Comparison of ENCODE assay signal across 8 cellular contexts in the genomic region with DNA sequence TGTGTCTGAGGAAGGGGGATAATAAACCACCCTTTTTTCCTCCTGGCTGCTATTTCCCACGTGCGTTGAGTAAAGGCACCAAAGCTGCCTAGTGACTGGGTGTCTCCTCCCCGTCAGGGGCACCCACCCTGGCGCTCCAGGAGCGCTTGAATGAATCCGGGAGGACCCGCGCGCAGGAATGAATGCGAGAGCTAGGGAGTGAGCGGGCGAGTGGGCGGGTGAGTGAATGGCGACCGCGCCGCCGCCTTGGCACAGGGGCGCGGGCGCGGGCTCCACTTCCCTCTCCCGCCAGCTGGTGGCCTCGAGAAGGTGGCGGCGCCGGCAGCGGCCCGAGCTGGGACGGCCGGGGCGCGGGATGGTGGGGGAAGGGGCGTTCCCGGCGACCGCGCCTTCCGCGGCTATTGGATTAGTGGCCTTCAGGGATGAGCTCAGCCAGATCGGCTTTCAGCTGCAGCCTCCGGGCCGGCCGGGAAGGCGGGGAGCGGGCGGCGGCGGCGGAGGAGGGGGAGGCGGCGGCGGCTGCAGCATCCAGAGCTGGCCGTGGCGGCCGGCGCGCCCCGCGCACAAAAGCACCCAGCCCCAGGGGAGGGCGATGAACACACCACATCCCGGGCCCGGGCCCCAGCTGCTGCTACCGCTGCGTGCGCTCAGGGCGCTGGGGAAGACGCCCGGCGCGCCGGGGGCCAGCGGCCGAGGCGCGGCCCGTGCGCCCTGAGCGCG. TPM values are rescaled to one million over a fixed set of nuclear protein-coding genes. Genes with fewer than 3 reads are reported as not detected.
DNase-seq lines count a peak whose midpoint lies in the region; ATAC-seq and TF ChIP-seq lines count a peak whose summit lies in the region.

A gene (plus strand): TSS at position 435 of the 720 bp plus-strand sequence. CDS start 14,758 bp downstream, outside the sequence.

- H3K27me3 ChIP-seq in left ventricle myocardium inferior (ENCODE audit: low read depth), result peaks cover 72% of the 10 kb centered on the region

- no peaks in the 10 kb centered on the region for H3K36me3 ChIP-seq in left ventricle myocardium inferior

- TF ChIP-seq CTCF in left ventricle myocardium inferior (IDR thresholded peaks at IDR 0.05; ENCODE audit: borderline replicate concordance) (peak; percentile 70), retinal pigment epithelial cell (conservative IDR thresholded peaks at IDR 0.05; ENCODE audit: low read depth, low read length) (no peak)

- no peaks in the 10 kb centered on the region for H3K9me3 ChIP-seq in left ventricle myocardium inferior (replicated peaks)

- peak within 1 kb of the TSS; percentile 77 for H3K4me3 ChIP-seq in left ventricle myocardium inferior
- H3K4me3 ChIP-seq in retinal pigment epithelial cell (ENCODE audit: low read length), result peak within 1 kb of the TSS; percentile 37

- intact Hi-C loops in left ventricle myocardium inferior (cut with micrococcal nuclease), result no loop called here

- H3K4me3 Mint-ChIP-seq in activated T-cell treated with anti-CD3 and anti-CD28 coated beads, Interleukin-2, amount 50 U/mL, for 72 hours, result peak within 1 kb of the TSS; percentile 80 to 85

- H3K4me1 ChIP-seq in left ventricle myocardium inferior, result peaks cover 39% of the 10 kb centered on the region

- no peak within 1 kb of the TSS for H3K27ac Mint-ChIP-seq in activated T-cell treated with anti-CD3 and anti-CD28 coated beads, Interleukin-2, amount 50 U/mL, for 72 hours

- peaks cover 20% of the 10 kb centered on the region for H3K4me1 Mint-ChIP-seq in activated T-cell treated with anti-CD3 and anti-CD28 coated beads, Interleukin-2, amount 50 U/mL, for 72 hours (ENCODE audit: low read depth)

- peak within 1 kb of the TSS; percentile 83 for H3K27ac ChIP-seq in left ventricle myocardium inferior (replicated peaks)

- H3K27me3 Mint-ChIP-seq in activated T-cell treated with anti-CD3 and anti-CD28 coated beads, Interleukin-2, amount 50 U/mL, for 72 hours (ENCODE audit: low read depth), result peaks cover 83% of the 10 kb centered on the region

- DNase-seq in activated CD4-positive, alpha-beta T cell treated with anti-CD3 and anti-CD28 coated beads for 48 hours, result peak; percentile 51
- no peak for DNase-seq in activated CD4-positive, alpha-beta T cell treated with anti-CD3 and anti-CD28 coated beads, Interleukin-2, amount 50 U/mL, for 4 hours
- DNase-seq in NCI-H2107 treated with DMSO at 0.1 percent for 48 hours (lab: John Stamatoyannopoulos, UW; ENCODE audit: unreplicated experiment) (peak; percentile 26), left ventricle myocardium inferior (peak; percentile 78), retinal pigment epithelial cell (ENCODE audit: low read depth) (peak; percentile 5)
- peak; percentile 46 to 56 for DNase-seq in activated T-cell treated with anti-CD3 and anti-CD28 coated beads, Interleukin-2, amount 50 U/mL, for 72 hours

- no peaks in the 10 kb centered on the region for H3K36me3 Mint-ChIP-seq in activated T-cell treated with anti-CD3 and anti-CD28 coated beads, Interleukin-2, amount 50 U/mL, for 72 hours (ENCODE audit: insufficient read depth in 2 of 2)

- peak; percentile 68 to 79 for ATAC-seq in activated T-cell treated with anti-CD3 and anti-CD28 coated beads, Interleukin-2, amount 50 U/mL, for 72 hours (replicated peaks in 1 of 2)
- ATAC-seq in GM18861 (IDR thresholded peaks at IDR 0.05; ENCODE audit: unreplicated experiment) (no peak), HG03039 (IDR thresholded peaks at IDR 0.05; ENCODE audit: unreplicated experiment) (no peak)

- H3K9me3 Mint-ChIP-seq in activated T-cell treated with anti-CD3 and anti-CD28 coated beads, Interleukin-2, amount 50 U/mL, for 72 hours, result no peaks in the 10 kb centered on the region

RNA-seq across cellular contexts. Expression of the gene that starts here (rescaled TPM):
- total RNA-seq in activated T-cell treated with anti-CD3 and anti-CD28 coated beads, Interleukin-2, amount 50 U/mL, for 72 hours, result not detected
- 11.2 TPM for total RNA-seq in left ventricle myocardium inferior

Comparison
In these comparisons a context has a peak if more than half of its experiments do, and no peak if none do; other contexts are left out.
1. RNA of the gene that starts here (total RNA-seq): 11.2 TPM in left ventricle myocardium inferior (single experiment); not detected in activated T-cell treated with anti-CD3 and anti-CD28 coated beads, Interleukin-2, amount 50 U/mL, for 72 hours; every median in the first group is over 10 times any median in the second.
2. DNase-seq: peak in activated CD4-positive, alpha-beta T cell treated with anti-CD3 and anti-CD28 coated beads for 48 hours (single experiment), NCI-H2107 treated with DMSO at 0.1 percent for 48 hours (single experiment), left ventricle myocardium inferior (single experiment) and retinal pigment epithelial cell (single experiment); none in activated CD4-positive, alpha-beta T cell treated with anti-CD3 and anti-CD28 coated beads, Interleukin-2, amount 50 U/mL, for 4 hours (0 of 2).
3. Peak in DNase-seq and ATAC-seq in activated T-cell treated with anti-CD3 and anti-CD28 coated beads, Interleukin-2, amount 50 U/mL, for 72 hours; RNA of the gene not detected or under 1 TPM.